In genomic region chr6:135577059-135577538, GRCh38 we compare ENCODE assay signal across 11 cellular contexts.
DNase-seq lines count a peak whose midpoint lies in the region; ATAC-seq and TF ChIP-seq lines count a peak whose summit lies in the region.
"Had no signal": no experiment of that assay in that cellular context is flagged by ENCODE, and none has a peak within 500 bp of the region (broad histone marks: within the 10 kb centered on the region; RNA-seq: fewer than 3 reads in every experiment).

No MANE protein-coding gene starts in this region.

- H3K4me3 Mint-ChIP-seq in activated T-helper 2 cell treated with anti-CD3 and anti-CD28 coated beads, Interferon-gamma antibody, Interleukin-2, Interleukin-4, amounts not matched to agents 10 μg/mL and 5 μg/mL and 100 μg/mL, durations not matched to agents 14 hours and 24 hours and 36 hours (ENCODE audit: low read depth), result peak overlapping the region; percentile 39
- H3K4me3 Mint-ChIP-seq: neural crest cell had no signal

- H3K27ac ChIP-seq in RWPE1, result no peak overlapping the region
- H3K27ac ChIP-seq: cardiac muscle cell had no signal

- H3K27me3 Mint-ChIP-seq in activated T-helper 2 cell treated with anti-CD3 and anti-CD28 coated beads, Interferon-gamma antibody, Interleukin-2, Interleukin-4, amounts not matched to agents 10 μg/mL and 5 μg/mL and 100 μg/mL, durations not matched to agents 14 hours and 24 hours and 36 hours (ENCODE audit: low read depth), result no peaks in the 10 kb centered on the region

- peaks cover 26% of the 10 kb centered on the region for H3K9me3 Mint-ChIP-seq in activated T-helper 2 cell treated with anti-CD3 and anti-CD28 coated beads, Interferon-gamma antibody, Interleukin-2, Interleukin-4, amounts not matched to agents 10 μg/mL and 5 μg/mL and 100 μg/mL, durations not matched to agents 14 hours and 24 hours and 36 hours
- H3K9me3 Mint-ChIP-seq: neural crest cell had no signal

- POLR2A ChIA-PET in RWPE1 (lab: Yijun Ruan, JAX; ENCODE audit: low non-redundant PET), result no interaction called here

- ATAC-seq in GM18517 (IDR thresholded peaks at IDR 0.05; ENCODE audit: unreplicated experiment) (peak; percentile 90), GM21390 (IDR thresholded peaks at IDR 0.05; ENCODE audit: unreplicated experiment) (peak; percentile 93), HG03280 (IDR thresholded peaks at IDR 0.05; ENCODE audit: unreplicated experiment) (peak; percentile 88)
- ATAC-seq: K562 had no signal

- no peak for DNase-seq in activated T-helper 2 cell treated with anti-CD3 and anti-CD28 coated beads, Interferon-gamma antibody, Interleukin-2, Interleukin-4, amounts not matched to agents 10 μg/mL and 5 μg/mL and 100 μg/mL, durations not matched to agents 14 hours and 24 hours and 36 hours (ENCODE audit: low spot score)
- DNase-seq in NCI-H146 (lab: John Stamatoyannopoulos, UW), result no peak
- DNase-seq in RWPE1 (ENCODE audit: low spot score), result no peak
- DNase-seq in NCI-H524 treated with DMSO at 0.1 percent for 48 hours (lab: John Stamatoyannopoulos, UW), result no peak
- DNase-seq in SK-N-DZ (ENCODE audit: low spot score), result no peak

- CTCF ChIA-PET in RWPE1 (lab: Yijun Ruan, JAX), result no interaction called here

- intact Hi-C loops in activated T-helper 2 cell treated with anti-CD3 and anti-CD28 coated beads, Interferon-gamma antibody, Interleukin-2, Interleukin-4, amounts not matched to agents 10 μg/mL and 5 μg/mL and 100 μg/mL, durations not matched to agents 14 hours and 24 hours and 36 hours (cut with micrococcal nuclease), result loop anchor here (1.0 to 2.0 kb wide), 6 partner anchors 9 to 70 kb away; no protein-coding TSS in a partner anchor

- H3K36me3 Mint-ChIP-seq in activated T-helper 2 cell treated with anti-CD3 and anti-CD28 coated beads, Interferon-gamma antibody, Interleukin-2, Interleukin-4, amounts not matched to agents 10 μg/mL and 5 μg/mL and 100 μg/mL, durations not matched to agents 14 hours and 24 hours and 36 hours (ENCODE audit: low read depth), result peaks cover 70% of the 10 kb centered on the region

- peaks cover 57% of the 10 kb centered on the region for H3K4me1 Mint-ChIP-seq in activated T-helper 2 cell treated with anti-CD3 and anti-CD28 coated beads, Interferon-gamma antibody, Interleukin-2, Interleukin-4, amounts not matched to agents 10 μg/mL and 5 μg/mL and 100 μg/mL, durations not matched to agents 14 hours and 24 hours and 36 hours (ENCODE audit: low read depth)
- H3K4me1 Mint-ChIP-seq: neural crest cell had no signal

- peak overlapping the region; percentile 99 for H3K27ac Mint-ChIP-seq in activated T-helper 2 cell treated with anti-CD3 and anti-CD28 coated beads, Interferon-gamma antibody, Interleukin-2, Interleukin-4, amounts not matched to agents 10 μg/mL and 5 μg/mL and 100 μg/mL, durations not matched to agents 14 hours and 24 hours and 36 hours

- no peak for TF ChIP-seq CTCF in RWPE1 (conservative IDR thresholded peaks at IDR 0.05; ENCODE audit: low read depth)
